Comparison of ENCODE assay signal across 8 cellular contexts in genomic region chr20:34713944-34714515, GRCh38. TPM values are rescaled to one million over a fixed set of nuclear protein-coding genes. Genes with fewer than 3 reads are reported as not detected.
DNase-seq lines count a peak whose midpoint lies in the region; ATAC-seq and TF ChIP-seq lines count a peak whose summit lies in the region.
"Not testable (repeated sequence)": the region's sequence is repeated elsewhere in the genome, so short reads cannot be mapped to it uniquely, and the experiment has no call there.

No MANE protein-coding gene starts in this region.

- H3K4me1 ChIP-seq in right cardiac atrium (ENCODE audit: control insufficient read depth, insufficient read depth, low read length); smooth muscle cell (ENCODE audit: low read depth): not testable (repeated sequence)
- H3K4me1 ChIP-seq in osteoblast (ENCODE audit: insufficient read depth, low read length) = peaks cover 37% of the 10 kb centered on the region

- H3K9ac ChIP-seq in smooth muscle cell (ENCODE audit: low read depth) = not testable (repeated sequence)

- whole genome bisulfite sequencing in right cardiac atrium = 94% methylated on average over 10 of the region's 10 CpGs
- 99% methylated on average over 10 of the region's 10 CpGs for WGBS in smooth muscle cell (ENCODE audit: low lambda C conversion rate)

- not testable (repeated sequence) for ATAC-seq in CD4-positive, alpha-beta T cell (ENCODE audit: poor library complexity); right cardiac atrium

- not testable (repeated sequence) for H3K79me2 ChIP-seq in osteoblast (ENCODE audit: insufficient read depth, low read length); smooth muscle cell (ENCODE audit: low read depth)

- not testable (repeated sequence) for H3K4me3 Mint-ChIP-seq in CD4-positive, alpha-beta T cell; IgD-negative memory B cell; brain

- not testable (repeated sequence) for H3K27me3 ChIP-seq in CD4-positive, alpha-beta T cell (ENCODE audit: control insufficient read depth, insufficient read depth, low read length); right cardiac atrium (ENCODE audit: control insufficient read depth, insufficient read depth); osteoblast (ENCODE audit: insufficient read depth, low read length); smooth muscle cell (ENCODE audit: low read depth)

- not testable (repeated sequence) for H3K4me2 ChIP-seq in osteoblast (ENCODE audit: insufficient read depth, low read length)
- peak overlapping the region; percentile 50 for H3K4me2 ChIP-seq in smooth muscle cell

- H3K27ac ChIP-seq in CD4-positive, alpha-beta T cell (ENCODE audit: low read depth, low read length) = not testable (repeated sequence)
- H3K27ac ChIP-seq in right cardiac atrium (ENCODE audit: low read length) = peak overlapping the region; percentile 83
- peak overlapping the region; percentile 70 for H3K27ac ChIP-seq in osteoblast (ENCODE audit: low read depth, low read length)
- H3K27ac ChIP-seq in smooth muscle cell (ENCODE audit: low read depth) = peak overlapping the region; percentile 57

- TF ChIP-seq POLR2A in erythroblast (IDR thresholded peaks at IDR 0.05; ENCODE audit: low read length) = not testable (repeated sequence)

- POLR2A ChIA-PET in CD4-positive, alpha-beta T cell (lab: Charles Lee) = not testable (repeated sequence)

- not testable (repeated sequence) for H3K4me3 ChIP-seq in right cardiac atrium (ENCODE audit: low read length); osteoblast (ENCODE audit: insufficient read depth, low read length); smooth muscle cell

- H3K27me3 Mint-ChIP-seq in CD4-positive, alpha-beta T cell; IgD-negative memory B cell; brain: not testable (repeated sequence)

- H2AFZ ChIP-seq in osteoblast (ENCODE audit: low read length); smooth muscle cell (ENCODE audit: low read depth): not testable (repeated sequence)

- H3F3A ChIP-seq in smooth muscle cell (ENCODE audit: low read depth) = peaks cover 27% of the 10 kb centered on the region

- not testable (repeated sequence) for TF ChIP-seq CTCF in CD4-positive, alpha-beta T cell (IDR thresholded peaks at IDR 0.05); brain (conservative IDR thresholded peaks at IDR 0.05); osteoblast (IDR thresholded peaks at IDR 0.05; ENCODE audit: extremely low read depth, low read depth, low read length); smooth muscle cell (IDR thresholded peaks at IDR 0.05; ENCODE audit: borderline replicate concordance, insufficient read depth, poor library complexity, severe bottlenecking)

- peak overlapping the region; percentile 34 for H3K27ac Mint-ChIP-seq in CD4-positive, alpha-beta T cell
- H3K27ac Mint-ChIP-seq in IgD-negative memory B cell (peak overlapping the region in 2 of 3 donors; percentile 31 to 49), brain (peak overlapping the region in 4 of 5 experiments; percentile 92 to 95 (median 94))

- not testable (repeated sequence) for H3K9me3 Mint-ChIP-seq in CD4-positive, alpha-beta T cell; IgD-negative memory B cell; brain

- peaks cover 12% of the 10 kb centered on the region for H3K4me1 Mint-ChIP-seq in CD4-positive, alpha-beta T cell (ENCODE audit: low read depth)
- H3K4me1 Mint-ChIP-seq in IgD-negative memory B cell (peaks cover 9 to 17% (median 10%) of the 10 kb centered on the region in 3 donors), brain (peaks cover 29% of the 10 kb centered on the region)

- H3K36me3 Mint-ChIP-seq in CD4-positive, alpha-beta T cell (ENCODE audit: low read depth) = peaks cover 49% of the 10 kb centered on the region
- H3K36me3 Mint-ChIP-seq in IgD-negative memory B cell = not testable (repeated sequence)
- H3K36me3 Mint-ChIP-seq in brain = peaks cover 44% of the 10 kb centered on the region

- DNase-seq in CD4-positive, alpha-beta T cell; right cardiac atrium; osteoblast (ENCODE audit: insufficient read length, low spot score, missing footprints); smooth muscle cell (lab: John Stamatoyannopoulos, UW; ENCODE audit: unreplicated experiment): not testable (repeated sequence)
- peak; percentile 42 for DNase-seq in activated CD8-positive, alpha-beta memory T cell treated with anti-CD3 and anti-CD28 coated beads, Interleukin-2, amount 50 U/mL, for 48 hours
- peak; percentile 30 to 44 for DNase-seq in erythroblast (lab: John Stamatoyannopoulos, UW)

- H3K36me3 ChIP-seq in osteoblast (ENCODE audit: insufficient read depth, low read length) = peaks cover 19% of the 10 kb centered on the region
- H3K36me3 ChIP-seq in smooth muscle cell (ENCODE audit: low read depth) = not testable (repeated sequence)

- not testable (repeated sequence) for H3K9me3 ChIP-seq in CD4-positive, alpha-beta T cell (ENCODE audit: control insufficient read depth, low read length); right cardiac atrium (ENCODE audit: control insufficient read depth, low read length); osteoblast (ENCODE audit: low read depth, low read length); smooth muscle cell (replicated peaks; ENCODE audit: low read depth)

- intact Hi-C loops in CD4-positive, alpha-beta T cell (cut with DNase I, micrococcal nuclease); right cardiac atrium (cut with DNase I): not testable (repeated sequence)

- peaks cover 14% of the 10 kb centered on the region for H4K20me1 ChIP-seq in osteoblast (ENCODE audit: insufficient read depth, low read length)
- peaks cover 35% of the 10 kb centered on the region for H4K20me1 ChIP-seq in smooth muscle cell (ENCODE audit: low read depth)

- CTCF ChIA-PET in CD4-positive, alpha-beta T cell (lab: Charles Lee) = interaction anchor here (1.3 kb wide), 1 partner anchor 10 kb away, joined by 3 read pairs; the partner anchor contains the start of gene TP53INP2

RNA-seq across cellular contexts. Expression of gene TP53INP2, which starts 9.9 kb away (rescaled TPM):
- 10 to 100 TPM; 65.8 to 72.7 TPM for total RNA-seq in CD4-positive, alpha-beta T cell
- polyA plus RNA-seq in IgD-negative memory B cell (1.3 TPM), brain (ENCODE audit: insufficient read depth, low read depth, low replicate concordance) (169 TPM), right cardiac atrium (72.0 TPM), smooth muscle cell (15.9 and 17.5 TPM in 2 replicates)
- total RNA-seq in right cardiac atrium (100 to 1,000 TPM in 2 of 4 donors, 10 to 100 TPM in 2; 72.7 to 133 (median 113) TPM), osteoblast (7.7 and 8.0 TPM in 2 replicates), smooth muscle cell (11.7 and 13.1 TPM in 2 replicates)

RNA-seq across cellular contexts. Expression of gene PIGU, which starts 37.1 kb away (rescaled TPM):
- 1 to 10 TPM; 4.6 to 5.5 TPM for total RNA-seq in CD4-positive, alpha-beta T cell
- polyA plus RNA-seq in IgD-negative memory B cell = 19.8 TPM
- polyA plus RNA-seq in brain (ENCODE audit: insufficient read depth, low read depth, low replicate concordance) = 59.7 TPM
- 10 to 100 TPM; 11.6 to 14.4 (median 13.6) TPM for total RNA-seq in right cardiac atrium
- polyA plus RNA-seq in right cardiac atrium = 18.9 TPM
- 8.3 and 9.0 TPM in 2 replicates for total RNA-seq in osteoblast
- 43.5 and 50.2 TPM in 2 replicates for total RNA-seq in smooth muscle cell
- polyA plus RNA-seq in smooth muscle cell = 32.0 and 46.5 TPM in 2 replicates

Comparison
In these comparisons a context has a peak if more than half of its experiments do, and no peak if none do; other contexts are left out.
1. H3K27ac Mint-ChIP-seq: peak in every context shown above with its lines; median percentile 94 in brain; 40 in IgD-negative memory B cell; 34 in CD4-positive, alpha-beta T cell.